In genomic region chr19:14080887-14081796, GRCh38 we compare ENCODE assay signal across 1 cellular context.
TF ChIP-seq lines count a peak whose summit lies in the region.

No MANE protein-coding gene starts in this region.

TF ChIP-seq in HepG2, 621 proteins besides CTCF, POLR2A, EP300 and RAD21 (continued from another document and continues in another):
- no peak for TF ChIP-seq TFAP4 (IDR thresholded peaks at IDR 0.05; ENCODE audit: borderline replicate concordance, low read depth)
- peak; percentile 26 for TF ChIP-seq SKI (IDR thresholded peaks at IDR 0.05; ENCODE audit: partially characterized antibody)
- no peak for TF ChIP-seq ZNF549 (CRISPR knock-in tag; IDR thresholded peaks at IDR 0.05)
- no peak for TF ChIP-seq JUNB (CRISPR knock-in tag; IDR thresholded peaks at IDR 0.05; ENCODE audit: borderline replicate concordance)
- TF ChIP-seq NFATC3 (CRISPR knock-in tag; IDR thresholded peaks at IDR 0.05): no peak
- no peak for TF ChIP-seq ZNF296 (CRISPR knock-in tag; conservative IDR thresholded peaks at IDR 0.05)
- no peak for TF ChIP-seq ZNF646 (CRISPR knock-in tag; IDR thresholded peaks at IDR 0.05)
- no peak; the same call in 1 of the 2 replicates for TF ChIP-seq NFKB2 (CRISPR knock-in tag; IDR thresholded peaks at IDR 0.05; ENCODE audit: borderline replicate concordance)
- TF ChIP-seq KLF9 (CRISPR knock-in tag; IDR thresholded peaks at IDR 0.05; ENCODE audit: low read depth): peak; percentile 92
- TF ChIP-seq ZNF18 (CRISPR knock-in tag; IDR thresholded peaks at IDR 0.05; ENCODE audit: insufficient replicate concordance): peak; percentile 43
- peak; percentile 81; the same call in 1 of the 2 replicates for TF ChIP-seq PHF20 (CRISPR knock-in tag; IDR thresholded peaks at IDR 0.05)
- TF ChIP-seq ETS1 (CRISPR knock-in tag; IDR thresholded peaks at IDR 0.05): no peak
- no peak for TF ChIP-seq HHEX (CRISPR knock-in tag; IDR thresholded peaks at IDR 0.05)
- TF ChIP-seq ONECUT2 (CRISPR knock-in tag; IDR thresholded peaks at IDR 0.05): no peak
- TF ChIP-seq KAT8 (CRISPR knock-in tag; IDR thresholded peaks at IDR 0.05): peak; percentile 89
- TF ChIP-seq RFX3 (CRISPR knock-in tag; IDR thresholded peaks at IDR 0.05): no peak
- TF ChIP-seq NR0B2 (CRISPR knock-in tag; IDR thresholded peaks at IDR 0.05): no peak
- no peak for TF ChIP-seq CENPX (CRISPR knock-in tag; IDR thresholded peaks at IDR 0.05)
- no peak for TF ChIP-seq PREB (CRISPR knock-in tag; IDR thresholded peaks at IDR 0.05)
- TF ChIP-seq RELA (CRISPR knock-in tag; IDR thresholded peaks at IDR 0.05): no peak
- no peak for TF ChIP-seq CERS6 (CRISPR knock-in tag; IDR thresholded peaks at IDR 0.05)
- no peak for TF ChIP-seq ZNF160 (CRISPR knock-in tag; IDR thresholded peaks at IDR 0.05)
- TF ChIP-seq ZBTB10 (CRISPR knock-in tag; IDR thresholded peaks at IDR 0.05; ENCODE audit: borderline replicate concordance): no peak
- no peak for TF ChIP-seq HIVEP1 (CRISPR knock-in tag; IDR thresholded peaks at IDR 0.05)
- no peak for TF ChIP-seq GLMP (CRISPR knock-in tag; IDR thresholded peaks at IDR 0.05; ENCODE audit: borderline replicate concordance)
- TF ChIP-seq XBP1 (CRISPR knock-in tag; IDR thresholded peaks at IDR 0.05): no peak
- TF ChIP-seq SAP130 (CRISPR knock-in tag; IDR thresholded peaks at IDR 0.05; ENCODE audit: low read depth): peak; percentile 85
- no peak for TF ChIP-seq NPAS2 (CRISPR knock-in tag; IDR thresholded peaks at IDR 0.05; ENCODE audit: borderline replicate concordance)
- no peak for TF ChIP-seq NFE2L1 (CRISPR knock-in tag; IDR thresholded peaks at IDR 0.05; ENCODE audit: borderline replicate concordance)
- peak; percentile 84 for TF ChIP-seq ZFY (CRISPR knock-in tag; IDR thresholded peaks at IDR 0.05)
- no peak for TF ChIP-seq ZNF879 (CRISPR knock-in tag; IDR thresholded peaks at IDR 0.05)
- TF ChIP-seq ZNF619 (CRISPR knock-in tag; IDR thresholded peaks at IDR 0.05): no peak
- TF ChIP-seq ASH2L (IDR thresholded peaks at IDR 0.05; ENCODE audit: insufficient read length, low read depth, low read length): peak; percentile 77
- TF ChIP-seq PRDM4 (CRISPR knock-in tag; IDR thresholded peaks at IDR 0.05; ENCODE audit: borderline replicate concordance): no peak
- no peak for TF ChIP-seq TAF15 (IDR thresholded peaks at IDR 0.05; ENCODE audit: low read depth, low read length, poor library complexity, severe bottlenecking)
- peak; percentile 97 for TF ChIP-seq KDM2A (CRISPR knock-in tag; IDR thresholded peaks at IDR 0.05; ENCODE audit: borderline replicate concordance, low read depth)
- TF ChIP-seq PHB2 (IDR thresholded peaks at IDR 0.05; ENCODE audit: partially characterized antibody): no peak
- no peak for TF ChIP-seq ZNF10 (CRISPR knock-in tag; IDR thresholded peaks at IDR 0.05; ENCODE audit: borderline replicate concordance, low read depth)
- no peak for TF ChIP-seq CHCHD3 (CRISPR knock-in tag; IDR thresholded peaks at IDR 0.05)
- TF ChIP-seq FOXC1 (CRISPR knock-in tag; IDR thresholded peaks at IDR 0.05; ENCODE audit: borderline replicate concordance): no peak; the same call in 1 of the 2 replicates
- peak; percentile 80; the same call in 1 of the 2 replicates for TF ChIP-seq ZNF501 (CRISPR knock-in tag; IDR thresholded peaks at IDR 0.05)
- no peak; the same call in 1 of the 2 replicates for TF ChIP-seq STAG1 (CRISPR knock-in tag; IDR thresholded peaks at IDR 0.05)
- no peak for TF ChIP-seq BCL3 (CRISPR knock-in tag; IDR thresholded peaks at IDR 0.05)
